Comparison of ENCODE assay signal across 29 cellular contexts in the genomic region with DNA sequence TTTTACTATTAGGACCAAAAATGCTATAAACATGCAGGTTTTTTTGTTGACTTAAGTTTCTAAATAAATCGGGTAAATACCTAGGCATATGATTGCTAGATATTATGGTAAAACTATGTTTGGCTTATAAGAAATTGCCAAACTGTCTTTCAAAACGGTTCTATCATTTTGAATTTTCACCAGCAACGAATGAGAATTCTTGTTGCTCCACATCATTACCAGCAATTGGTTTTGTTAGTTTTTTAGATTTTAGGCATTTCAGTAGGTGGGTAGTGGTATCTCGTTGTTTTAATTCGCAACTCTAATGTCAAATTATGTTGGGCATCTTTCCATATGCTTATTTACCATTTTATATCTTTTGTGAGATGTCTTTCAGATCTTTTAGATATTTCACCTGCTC.
"Had no signal": no experiment of that assay in that cellular context is flagged by ENCODE, and none has a peak within 500 bp of the region (broad histone marks: within the 10 kb centered on the region; RNA-seq: fewer than 3 reads in every experiment).

No MANE protein-coding gene starts in this region.

- FAIRE-seq: urothelium cell line had no signal

- H3K4me1 ChIP-seq: stomach, suprapubic skin, testis, thyroid gland, tibial artery, tibial nerve, transverse colon, upper lobe of left lung, upper lobe of right lung, uterus, vagina had no signal

- H3K27me3 Mint-ChIP-seq: stimulated activated memory B cell treated with anti-CD40 and anti-IgM and Interleukin-4, amounts not matched to agents 10 μg/mL and 1 μg/mL and 100 μg/mL, for 72 hours; stimulated activated naive B cell treated with anti-CD40 and anti-IgM and Interleukin-4, amounts not matched to agents 10 μg/mL and 1 μg/mL and 100 μg/mL, for 72 hours; stimulated activated naive CD8-positive, alpha-beta T cell treated with anti-CD3 and anti-CD28 coated beads, Interleukin-15, amount 100 ng/mL, for 72 hours; stimulated activated naive CD8-positive, alpha-beta T cell treated with anti-CD3 and anti-CD28 coated beads, Interleukin-15, Interleukin-2, amounts not matched to agents 100 ng/mL and 50 ng/mL, for 24 hours; type B pancreatic cell had no signal

- H3K4me3 Mint-ChIP-seq: stimulated activated effector memory CD8-positive, alpha-beta T cell treated with anti-CD3 and anti-CD28 coated beads, Interleukin-12 subunit alpha, Interleukin-12 subunit beta, amount 100 ng/mL, for 72 hours; stimulated activated memory B cell treated with anti-CD40 and anti-IgM and Interleukin-4, amounts not matched to agents 10 μg/mL and 1 μg/mL and 100 μg/mL, for 72 hours; stimulated activated naive B cell treated with anti-CD40 and anti-IgM and Interleukin-4, amounts not matched to agents 10 μg/mL and 1 μg/mL and 100 μg/mL, for 72 hours; stimulated activated naive CD8-positive, alpha-beta T cell treated with anti-CD3 and anti-CD28 coated beads, Interleukin-15, amount 100 ng/mL, for 72 hours; stimulated activated naive CD8-positive, alpha-beta T cell treated with anti-CD3 and anti-CD28 coated beads, Interleukin-15, Interleukin-2, amounts not matched to agents 100 ng/mL and 50 ng/mL, for 24 hours; type B pancreatic cell had no signal

- H3K27ac ChIP-seq: stomach, suprapubic skin, testis, thoracic aorta, thyroid gland, tibial artery, tibial nerve, transverse colon, upper lobe of left lung, upper lobe of right lung, uterus, vagina had no signal

- H3K36me3 ChIP-seq: stomach, suprapubic skin, thoracic aorta, thyroid gland, tibial artery, tibial nerve, transverse colon, upper lobe of left lung, upper lobe of right lung, uterus, vagina had no signal

- ATAC-seq: stimulated activated effector memory CD8-positive, alpha-beta T cell treated with anti-CD3 and anti-CD28 coated beads, Interleukin-12 subunit alpha, Interleukin-12 subunit beta, amount 100 ng/mL, for 72 hours; stimulated activated memory B cell treated with anti-CD40 and anti-IgM and Interleukin-4, amounts not matched to agents 10 μg/mL and 1 μg/mL and 100 μg/mL, for 72 hours; stimulated activated naive B cell treated with anti-CD40 and anti-IgM and Interleukin-4, amounts not matched to agents 10 μg/mL and 1 μg/mL and 100 μg/mL, for 72 hours; stimulated activated naive CD8-positive, alpha-beta T cell treated with anti-CD3 and anti-CD28 coated beads, Interleukin-15, amount 100 ng/mL, for 72 hours; stimulated activated naive CD8-positive, alpha-beta T cell treated with anti-CD3 and anti-CD28 coated beads, Interleukin-15, Interleukin-2, amounts not matched to agents 100 U/mL and 50 U/mL, for 24 hours; upper lobe of right lung had no signal

- H3K27me3 ChIP-seq: stomach, suprapubic skin, testis, thyroid gland, tibial artery, tibial nerve, transverse colon, upper lobe of left lung, upper lobe of right lung, uterus, vagina had no signal

- H3K36me3 Mint-ChIP-seq: stimulated activated effector memory CD8-positive, alpha-beta T cell treated with anti-CD3 and anti-CD28 coated beads, Interleukin-12 subunit alpha, Interleukin-12 subunit beta, amount 100 ng/mL, for 72 hours; stimulated activated memory B cell treated with anti-CD40 and anti-IgM and Interleukin-4, amounts not matched to agents 10 μg/mL and 1 μg/mL and 100 μg/mL, for 72 hours; stimulated activated naive B cell treated with anti-CD40 and anti-IgM and Interleukin-4, amounts not matched to agents 10 μg/mL and 1 μg/mL and 100 μg/mL, for 72 hours; type B pancreatic cell had no signal

- DNase-seq: stimulated activated CD4-positive, alpha-beta T cell treated with anti-CD3 and anti-CD28 coated beads, Interleukin-2, amount 100 ng/mL, for 48 hours; stimulated activated CD4-positive, alpha-beta T cell treated with anti-CD3 and anti-CD28 coated beads, Interleukin-4, amount 100 ng/mL, for 1 hour; stimulated activated CD4-positive, alpha-beta T cell treated with anti-CD3 and anti-CD28 coated beads, Interleukin-4, amount 100 ng/mL, for 24 hours; stimulated activated CD4-positive, alpha-beta T cell treated with anti-CD3 and anti-CD28 coated beads, Interleukin-4, amount 100 ng/mL, for 4 hours; stimulated activated CD8-positive, alpha-beta memory T cell treated with anti-CD3 and anti-CD28 coated beads, Interleukin-4, amount 100 ng/mL, for 48 hours; stimulated activated naive B cell treated with anti-CD40 and anti-IgM and Interleukin-4, amounts not matched to agents 10 μg/mL and 1 μg/mL and 100 μg/mL, for 72 hours; stimulated activated naive CD4-positive, alpha-beta T cell; stimulated activated naive CD4-positive, alpha-beta T cell treated with Interleukin-2 at 50 U/mL for 16 hours; stimulated activated naive CD8-positive, alpha-beta T cell treated with anti-CD3 and anti-CD28 coated beads, Interleukin-15, amount 100 ng/mL, for 72 hours; stimulated activated naive CD8-positive, alpha-beta T cell treated with anti-CD3 and anti-CD28 coated beads, Interleukin-15, Interleukin-2, amounts not matched to agents 100 U/mL and 50 U/mL, for 24 hours; stomach; substantia nigra; testis; thyroid gland; tibial artery; transverse colon; trophoblast cell; upper lobe of left lung; upper lobe of right lung; uterus had no signal

- H3K9me3 Mint-ChIP-seq: stimulated activated effector memory CD8-positive, alpha-beta T cell treated with anti-CD3 and anti-CD28 coated beads, Interleukin-12 subunit alpha, Interleukin-12 subunit beta, amount 100 ng/mL, for 72 hours; stimulated activated naive CD8-positive, alpha-beta T cell treated with anti-CD3 and anti-CD28 coated beads, Interleukin-15, Interleukin-2, amounts not matched to agents 100 ng/mL and 50 ng/mL, for 24 hours; type B pancreatic cell had no signal

- H3K4me1 Mint-ChIP-seq: stimulated activated effector memory CD8-positive, alpha-beta T cell treated with anti-CD3 and anti-CD28 coated beads, Interleukin-12 subunit alpha, Interleukin-12 subunit beta, amount 100 ng/mL, for 72 hours; stimulated activated memory B cell treated with anti-CD40 and anti-IgM and Interleukin-4, amounts not matched to agents 10 μg/mL and 1 μg/mL and 100 μg/mL, for 72 hours; stimulated activated naive B cell treated with anti-CD40 and anti-IgM and Interleukin-4, amounts not matched to agents 10 μg/mL and 1 μg/mL and 100 μg/mL, for 72 hours; stimulated activated naive CD8-positive, alpha-beta T cell treated with anti-CD3 and anti-CD28 coated beads, Interleukin-15, amount 100 ng/mL, for 72 hours had no signal

- H3K4me3 ChIP-seq: stomach, suprapubic skin, testis, thoracic aorta, thyroid gland, tibial artery, tibial nerve, transverse colon, upper lobe of left lung, upper lobe of right lung, uterus, vagina had no signal

- H3K27ac Mint-ChIP-seq: stimulated activated effector memory CD8-positive, alpha-beta T cell treated with anti-CD3 and anti-CD28 coated beads, Interleukin-12 subunit alpha, Interleukin-12 subunit beta, amount 100 ng/mL, for 72 hours; stimulated activated memory B cell treated with anti-CD40 and anti-IgM and Interleukin-4, amounts not matched to agents 10 μg/mL and 1 μg/mL and 100 μg/mL, for 72 hours; stimulated activated naive B cell treated with anti-CD40 and anti-IgM and Interleukin-4, amounts not matched to agents 10 μg/mL and 1 μg/mL and 100 μg/mL, for 72 hours; stimulated activated naive CD8-positive, alpha-beta T cell treated with anti-CD3 and anti-CD28 coated beads, Interleukin-15, amount 100 ng/mL, for 72 hours; stimulated activated naive CD8-positive, alpha-beta T cell treated with anti-CD3 and anti-CD28 coated beads, Interleukin-15, Interleukin-2, amounts not matched to agents 100 ng/mL and 50 ng/mL, for 24 hours; type B pancreatic cell had no signal

- H3K9me3 ChIP-seq: suprapubic skin, testis, thoracic aorta, thyroid gland, tibial artery, transverse colon, upper lobe of left lung, upper lobe of right lung, uterus, vagina had no signal
